16 cellular contexts compared by ENCODE assay signal in genomic region chr11:86249307-86250098, GRCh38. TPM values are rescaled to one million over a fixed set of nuclear protein-coding genes. Genes with fewer than 3 reads are reported as not detected.
DNase-seq lines count a peak whose midpoint lies in the region; ATAC-seq and TF ChIP-seq lines count a peak whose summit lies in the region.
"Had no signal": no experiment of that assay in that cellular context is flagged by ENCODE, and none has a peak within 500 bp of the region (broad histone marks: within the 10 kb centered on the region; RNA-seq: fewer than 3 reads in every experiment).

No MANE protein-coding gene starts in this region.

- H3F3A ChIP-seq in neural progenitor cell (ENCODE audit: low read depth), result peaks cover 9% of the 10 kb centered on the region

- H3K27me3 Mint-ChIP-seq in activated CD8-positive, alpha-beta memory T cell treated with anti-CD3 and anti-CD28 coated beads, Interleukin-2, amount 10 ng/mL, durations not matched to agents 7 days and 5 days, result no peaks in the 10 kb centered on the region
- no peaks in the 10 kb centered on the region for H3K27me3 Mint-ChIP-seq in activated T-helper 2 cell treated with anti-CD3 and anti-CD28 coated beads, Interferon-gamma antibody, Interleukin-2, Interleukin-4, amounts not matched to agents 10 μg/mL and 5 μg/mL and 100 μg/mL, durations not matched to agents 14 hours and 24 hours and 36 hours (ENCODE audit: low read depth)
- no peaks in the 10 kb centered on the region for H3K27me3 Mint-ChIP-seq in neural progenitor cell (ENCODE audit: insufficient read depth, low read depth)

- H3K4me1 Mint-ChIP-seq in activated CD8-positive, alpha-beta memory T cell treated with anti-CD3 and anti-CD28 coated beads, Interleukin-2, amount 10 ng/mL, durations not matched to agents 7 days and 5 days, result peaks cover 61% of the 10 kb centered on the region
- peaks cover 45% of the 10 kb centered on the region for H3K4me1 Mint-ChIP-seq in activated T-helper 2 cell treated with anti-CD3 and anti-CD28 coated beads, Interferon-gamma antibody, Interleukin-2, Interleukin-4, amounts not matched to agents 10 μg/mL and 5 μg/mL and 100 μg/mL, durations not matched to agents 14 hours and 24 hours and 36 hours (ENCODE audit: low read depth)
- H3K4me1 Mint-ChIP-seq in neural progenitor cell, result peaks cover 32% of the 10 kb centered on the region

- peaks cover 49% of the 10 kb centered on the region for H4K20me1 ChIP-seq in neural progenitor cell (ENCODE audit: low read depth)

- no peak for DNase-seq in activated CD8-positive, alpha-beta memory T cell treated with anti-CD3 and anti-CD28 coated beads, Interleukin-2, amount 10 ng/mL, durations not matched to agents 7 days and 5 days
- no peak for DNase-seq in activated CD8-positive, alpha-beta memory T cell treated with anti-CD3 and anti-CD28 coated beads, Interleukin-2, amount 50 U/mL, for 48 hours
- DNase-seq in NB4 (ENCODE audit: low read depth) (no peak), neural progenitor cell (ENCODE audit: low spot score) (no peak), NOMO-1 treated with dmso at 0.1 percent for 144 hours (lab: John Stamatoyannopoulos, UW; ENCODE audit: unreplicated experiment) (no peak), esophagus squamous epithelium (lab: John Stamatoyannopoulos, UW) (no peak)
- DNase-seq in activated T-helper 2 cell treated with anti-CD3 and anti-CD28 coated beads, Interferon-gamma antibody, Interleukin-2, Interleukin-4, amounts not matched to agents 10 μg/mL and 5 μg/mL and 100 μg/mL, durations not matched to agents 14 hours and 24 hours and 36 hours (ENCODE audit: low spot score), result no peak
- DNase-seq: activated CD4-positive, CD25-positive, alpha-beta regulatory T cell treated with anti-CD3 and anti-CD28 coated beads, Interleukin-2, amount 50 U/mL, for 72 hours; activated gamma-delta T cell; NCI-H1417 treated with DMSO at 0.1 percent for 48 hours; NCI-H510A; pancreas had no signal

- H3K27me3 ChIP-seq in neural progenitor cell (no peaks in the 10 kb centered on the region), esophagus squamous epithelium (no peaks in the 10 kb centered on the region)
- H3K27me3 ChIP-seq: pancreas, SJSA1 had no signal

- H3K27ac Mint-ChIP-seq in activated CD8-positive, alpha-beta memory T cell treated with anti-CD3 and anti-CD28 coated beads, Interleukin-2, amount 10 ng/mL, durations not matched to agents 7 days and 5 days, result peak overlapping the region; percentile 67
- peak overlapping the region; percentile 60 for H3K27ac Mint-ChIP-seq in activated T-helper 2 cell treated with anti-CD3 and anti-CD28 coated beads, Interferon-gamma antibody, Interleukin-2, Interleukin-4, amounts not matched to agents 10 μg/mL and 5 μg/mL and 100 μg/mL, durations not matched to agents 14 hours and 24 hours and 36 hours
- no peak overlapping the region for H3K27ac Mint-ChIP-seq in neural progenitor cell

- no peak overlapping the region for H3K4me2 ChIP-seq in neural progenitor cell

- H3K36me3 ChIP-seq in neural progenitor cell (peaks cover 3% of the 10 kb centered on the region), esophagus squamous epithelium (peaks cover 0 to 14% (median 0%) of the 10 kb centered on the region in 3 donors)
- H3K36me3 ChIP-seq: HAP-1, pancreas had no signal

- no peak overlapping the region for H2AFZ ChIP-seq in neural progenitor cell (replicated peaks)

- H3K9ac ChIP-seq in neural progenitor cell, result no peak overlapping the region

- H3K9me3 ChIP-seq in neural progenitor cell (ENCODE audit: low read depth) (no peaks in the 10 kb centered on the region), esophagus squamous epithelium (no peaks in the 10 kb centered on the region)
- H3K9me3 ChIP-seq: HAP-1, pancreas, SJSA1 had no signal

- 51 to 52% methylated on average over 3 of the region's 3 CpGs for WGBS in esophagus squamous epithelium, 2 donors

- H3K4me3 ChIP-seq in NB4 (ENCODE audit: low read depth, low read length), result peak overlapping the region; percentile 11
- H3K4me3 ChIP-seq in neural progenitor cell, result no peak overlapping the region
- H3K4me3 ChIP-seq in esophagus squamous epithelium, result no peak overlapping the region
- H3K4me3 ChIP-seq: HAP-1, pancreas, SJSA1 had no signal

- peak overlapping the region; percentile 16 for H3K27ac ChIP-seq in neural progenitor cell
- H3K27ac ChIP-seq in esophagus squamous epithelium, result no peak overlapping the region
- H3K27ac ChIP-seq: epithelial cell of prostate, pancreas, SJSA1 had no signal

- H3K4me3 Mint-ChIP-seq in activated CD8-positive, alpha-beta memory T cell treated with anti-CD3 and anti-CD28 coated beads, Interleukin-2, amount 10 ng/mL, durations not matched to agents 7 days and 5 days, result peak overlapping the region; percentile 23
- H3K4me3 Mint-ChIP-seq in activated T-helper 2 cell treated with anti-CD3 and anti-CD28 coated beads, Interferon-gamma antibody, Interleukin-2, Interleukin-4, amounts not matched to agents 10 μg/mL and 5 μg/mL and 100 μg/mL, durations not matched to agents 14 hours and 24 hours and 36 hours (ENCODE audit: low read depth), result peak overlapping the region; percentile 53
- no peak overlapping the region for H3K4me3 Mint-ChIP-seq in neural progenitor cell

- H3K79me2 ChIP-seq in neural progenitor cell (ENCODE audit: low read depth), result peaks cover 94% of the 10 kb centered on the region

- intact Hi-C loops in activated T-helper 2 cell treated with anti-CD3 and anti-CD28 coated beads, Interferon-gamma antibody, Interleukin-2, Interleukin-4, amounts not matched to agents 10 μg/mL and 5 μg/mL and 100 μg/mL, durations not matched to agents 14 hours and 24 hours and 36 hours (cut with micrococcal nuclease), result loop anchor here (10.0 kb wide), 1 partner anchor 395 kb away; the partner anchor contains the start of gene CCDC83
- intact Hi-C loops in esophagus squamous epithelium (cut with DNase I), result no loop called here

- TF ChIP-seq CTCF in NB4 (IDR thresholded peaks at IDR 0.05; ENCODE audit: low read depth, low read length) (no peak), neural progenitor cell (IDR thresholded peaks at IDR 0.05) (no peak), esophagus squamous epithelium (IDR thresholded peaks at IDR 0.05) (no peak)

- no peaks in the 10 kb centered on the region for H3K9me3 Mint-ChIP-seq in activated CD8-positive, alpha-beta memory T cell treated with anti-CD3 and anti-CD28 coated beads, Interleukin-2, amount 10 ng/mL, durations not matched to agents 7 days and 5 days (ENCODE audit: low read depth)
- H3K9me3 Mint-ChIP-seq in activated T-helper 2 cell treated with anti-CD3 and anti-CD28 coated beads, Interferon-gamma antibody, Interleukin-2, Interleukin-4, amounts not matched to agents 10 μg/mL and 5 μg/mL and 100 μg/mL, durations not matched to agents 14 hours and 24 hours and 36 hours, result no peaks in the 10 kb centered on the region
- H3K9me3 Mint-ChIP-seq in neural progenitor cell, result no peaks in the 10 kb centered on the region

- H3K4me1 ChIP-seq in neural progenitor cell (peaks cover 25% of the 10 kb centered on the region), esophagus squamous epithelium (peaks cover 4 to 48% (median 29%) of the 10 kb centered on the region in 3 donors)
- H3K4me1 ChIP-seq: SJSA1 had no signal

- no peak for TF ChIP-seq POLR2A in NB4 (IDR thresholded peaks at IDR 0.05; ENCODE audit: extremely low read depth, insufficient read length)
- TF ChIP-seq POLR2A in esophagus squamous epithelium (IDR thresholded peaks at IDR 0.05), result no peak

- no peak for ATAC-seq in activated CD8-positive, alpha-beta memory T cell treated with anti-CD3 and anti-CD28 coated beads, Interleukin-2, amount 10 ng/mL, durations not matched to agents 7 days and 5 days
- no peak for ATAC-seq in HG02588 (IDR thresholded peaks at IDR 0.05; ENCODE audit: unreplicated experiment)
- ATAC-seq: pancreas had no signal

- CTCF ChIA-PET in activated CD8-positive, alpha-beta memory T cell treated with anti-CD3 and anti-CD28 coated beads, Interleukin-2, amount 10 ng/mL, durations not matched to agents 7 days and 5 days (lab: Charles Lee), result interaction anchor here (1.0 to 1.6 kb wide), 3 partner anchors 10 to 39 kb away, joined by 3 to 5 read pairs (median 3); no protein-coding TSS in a partner anchor

- H3K36me3 Mint-ChIP-seq in activated CD8-positive, alpha-beta memory T cell treated with anti-CD3 and anti-CD28 coated beads, Interleukin-2, amount 10 ng/mL, durations not matched to agents 7 days and 5 days, result peaks cover 25% of the 10 kb centered on the region
- peaks cover 57% of the 10 kb centered on the region for H3K36me3 Mint-ChIP-seq in activated T-helper 2 cell treated with anti-CD3 and anti-CD28 coated beads, Interferon-gamma antibody, Interleukin-2, Interleukin-4, amounts not matched to agents 10 μg/mL and 5 μg/mL and 100 μg/mL, durations not matched to agents 14 hours and 24 hours and 36 hours (ENCODE audit: low read depth)
- peaks cover 6% of the 10 kb centered on the region for H3K36me3 Mint-ChIP-seq in neural progenitor cell

RNA-seq across cellular contexts. Expression of gene EED, which starts 5.0 kb away (rescaled TPM):
- 100 to 1,000 TPM in 1 of 2 experiments, 10 to 100 TPM in 1; 50.1 to 102 TPM for total RNA-seq in activated CD8-positive, alpha-beta memory T cell treated with anti-CD3 and anti-CD28 coated beads, Interleukin-2, amount 10 ng/mL, durations not matched to agents 7 days and 5 days
- 174 and 182 TPM in 2 replicates for total RNA-seq in activated T-helper 2 cell treated with anti-CD3 and anti-CD28 coated beads, Interferon-gamma antibody, Interleukin-2, Interleukin-4, amounts not matched to agents 10 μg/mL and 5 μg/mL and 100 μg/mL, durations not matched to agents 14 hours and 24 hours and 36 hours
- total RNA-seq in neural progenitor cell (ENCODE audit: low replicate concordance), result 44.2 and 64.9 TPM in 2 replicates
- 10 to 100 TPM; 14.4 to 26.3 (median 18.5) TPM for total RNA-seq in esophagus squamous epithelium

RNA-seq across cellular contexts. Expression of gene HIKESHI, which starts 52.5 kb away (rescaled TPM):
- total RNA-seq in activated CD8-positive, alpha-beta memory T cell treated with anti-CD3 and anti-CD28 coated beads, Interleukin-2, amount 10 ng/mL, durations not matched to agents 7 days and 5 days, result 10 to 100 TPM; 37.3 to 44.9 TPM
- 49.1 and 56.0 TPM in 2 replicates for total RNA-seq in activated T-helper 2 cell treated with anti-CD3 and anti-CD28 coated beads, Interferon-gamma antibody, Interleukin-2, Interleukin-4, amounts not matched to agents 10 μg/mL and 5 μg/mL and 100 μg/mL, durations not matched to agents 14 hours and 24 hours and 36 hours
- total RNA-seq in neural progenitor cell (ENCODE audit: low replicate concordance) (86.6 and 87.2 TPM in 2 replicates), esophagus squamous epithelium (10 to 100 TPM; 22.4 to 35.7 (median 33.9) TPM)
